8 cellular contexts compared by ENCODE assay signal in the genomic region with DNA sequence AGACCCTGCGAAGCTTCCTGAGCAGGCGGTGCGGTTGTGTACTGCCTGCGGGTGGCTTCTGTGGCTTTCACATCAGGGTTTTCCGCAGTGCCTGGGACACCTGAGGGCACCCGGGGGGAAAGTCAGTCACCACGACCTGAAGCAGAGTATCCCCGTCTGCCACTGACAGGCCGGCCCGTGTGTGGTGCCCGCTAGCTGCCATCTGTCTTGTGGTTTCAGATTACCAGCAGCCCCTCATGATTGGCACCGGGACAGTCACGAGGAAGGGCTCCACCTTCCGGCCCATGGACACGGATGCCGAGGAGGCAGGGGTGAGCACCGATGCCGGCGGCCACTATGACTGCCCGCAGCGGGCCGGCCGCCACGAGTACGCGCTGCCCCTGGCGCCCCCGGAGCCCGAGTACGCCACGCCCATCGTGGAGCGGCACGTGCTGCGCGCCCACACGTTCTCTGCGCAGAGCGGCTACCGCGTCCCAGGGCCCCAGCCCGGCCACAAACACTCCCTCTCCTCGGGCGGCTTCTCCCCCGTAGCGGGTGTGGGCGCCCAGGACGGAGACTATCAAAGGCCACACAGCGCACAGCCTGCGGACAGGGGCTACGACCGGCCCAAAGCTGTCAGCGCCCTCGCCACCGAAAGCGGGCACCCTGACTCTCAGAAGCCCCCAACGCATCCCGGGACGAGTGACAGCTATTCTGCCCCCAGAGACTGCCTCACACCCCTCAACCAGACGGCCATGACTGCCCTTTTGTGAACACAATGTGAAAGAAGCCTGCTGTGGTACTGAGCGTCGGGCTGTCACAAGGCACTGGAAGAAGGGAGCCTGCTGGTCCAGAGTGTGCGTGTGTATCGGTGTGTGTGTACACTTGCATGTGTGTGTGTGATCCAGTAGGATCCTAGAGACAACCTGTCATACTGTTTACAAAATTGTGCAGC. TPM values are rescaled to one million over a fixed set of nuclear protein-coding genes. Genes with fewer than 3 reads are reported as not detected.
A peak's percentile ranks its signal among the peaks of the same experiment; 100 is the strongest.
DNase-seq lines count a peak whose midpoint lies in the region; ATAC-seq, FAIRE-seq and TF ChIP-seq lines count a peak whose summit lies in the region.

No MANE protein-coding gene starts in this region.

- 34% methylated on average over 64 of the region's 64 CpGs for WGBS in right cardiac atrium

- CTCF ChIA-PET in RWPE1 (lab: Yijun Ruan, JAX) = interaction anchor here (1.0 kb wide), 1 partner anchor 98 kb away, joined by 3 read pairs; no protein-coding TSS in a partner anchor

- H3K4me1 ChIP-seq in right cardiac atrium (ENCODE audit: control insufficient read depth, insufficient read depth, low read length) (no peaks in the 10 kb centered on the region), skeletal muscle satellite cell (ENCODE audit: control insufficient read depth, insufficient read depth, low read length) (peaks cover 43% of the 10 kb centered on the region)

- peak overlapping the region; percentile 77 for H3K9ac ChIP-seq in skeletal muscle satellite cell (ENCODE audit: low read depth, low read length)

- no peak for FAIRE-seq in D721Med (lab: Jason Lieb, UNC)

- peaks cover 67% of the 10 kb centered on the region for H3K36me3 ChIP-seq in skeletal muscle satellite cell (ENCODE audit: insufficient read depth, low read length)

- ATAC-seq in HG02571 (IDR thresholded peaks at IDR 0.05; ENCODE audit: unreplicated experiment) = peak; percentile 54
- peak; percentile 93 to 95 for ATAC-seq in right cardiac atrium
- no peak for ATAC-seq in HG02938 (IDR thresholded peaks at IDR 0.05; ENCODE audit: unreplicated experiment)

- no peaks in the 10 kb centered on the region for H3K27me3 ChIP-seq in right cardiac atrium (ENCODE audit: control insufficient read depth, insufficient read depth)
- H3K27me3 ChIP-seq in skeletal muscle satellite cell (ENCODE audit: control insufficient read depth, insufficient read depth, low read length) = no peaks in the 10 kb centered on the region

- TF ChIP-seq CTCF in D721Med (IDR thresholded peaks at IDR 0.05; ENCODE audit: insufficient read depth, missing control alignments) (no peak), RWPE1 (conservative IDR thresholded peaks at IDR 0.05; ENCODE audit: low read depth) (no peak)

- H3K4me2 ChIP-seq in skeletal muscle satellite cell (ENCODE audit: low read length) = peak overlapping the region; percentile 69

- intact Hi-C loops in right cardiac atrium (cut with DNase I) = loop anchor here in 1 of 4 donors (5.0 kb wide), 1 partner anchor 66 kb away; the partner anchor contains the start of gene DCBLD1

- DNase-seq in D721Med (ENCODE audit: insufficient read length, low spot score) = peak; percentile 44
- no peak for DNase-seq in RWPE1 (ENCODE audit: low spot score)
- peak; percentile 27 for DNase-seq in amniotic epithelial cell (ENCODE audit: low read depth)
- DNase-seq in right cardiac atrium = peak; percentile 72 to 87 (median 86)
- no peak for DNase-seq in COR-L47 (lab: John Stamatoyannopoulos, UW)

- H3K9me3 ChIP-seq in right cardiac atrium (ENCODE audit: control insufficient read depth, low read length) (no peaks in the 10 kb centered on the region), skeletal muscle satellite cell (replicated peaks; ENCODE audit: low read length) (no peaks in the 10 kb centered on the region)

- H3K27ac ChIP-seq in RWPE1 (peak overlapping the region; percentile 84), right cardiac atrium (ENCODE audit: low read length) (peak overlapping the region; percentile 14)

- H3K4me3 ChIP-seq in right cardiac atrium (ENCODE audit: low read length) = peak overlapping the region; percentile 26
- H3K4me3 ChIP-seq in skeletal muscle satellite cell (ENCODE audit: low read length) = peak overlapping the region; percentile 60

- POLR2A ChIA-PET in RWPE1 (lab: Yijun Ruan, JAX; ENCODE audit: low non-redundant PET) = no interaction called here

RNA-seq across cellular contexts. Expression of gene GOPC, which starts 54.4 kb away (rescaled TPM):
- total RNA-seq in right cardiac atrium = 10 to 100 TPM; 23.4 to 28.9 (median 26.0) TPM
- polyA plus RNA-seq in right cardiac atrium = 17.2 TPM
- 36.3 and 46.1 TPM in 2 replicates for total RNA-seq in skeletal muscle satellite cell (2012; rRNA removed)

Comparison
In these comparisons a context has a peak if more than half of its experiments do, and no peak if none do; other contexts are left out.
1. DNase-seq: peak in D721Med (single experiment), amniotic epithelial cell (single experiment) and right cardiac atrium (3 of 3); none in RWPE1 (single experiment) and COR-L47 (single experiment).